11 cellular contexts compared by ENCODE assay signal in genomic region chr13:42038661-42039456, GRCh38. TPM values are rescaled to one million over a fixed set of nuclear protein-coding genes. Genes with fewer than 3 reads are reported as not detected.
DNase-seq lines count a peak whose midpoint lies in the region; ATAC-seq and TF ChIP-seq lines count a peak whose summit lies in the region.
"Had no signal": no experiment of that assay in that cellular context is flagged by ENCODE, and none has a peak within 500 bp of the region (broad histone marks: within the 10 kb centered on the region; RNA-seq: fewer than 3 reads in every experiment).

No MANE protein-coding gene starts in this region.

- H3K36me3 Mint-ChIP-seq in activated naive CD4-positive, alpha-beta T cell treated with anti-CD3 and anti-CD28 coated beads, Interleukin-2, amount 50 U/mL, for 24 hours = no peaks in the 10 kb centered on the region
- peaks cover 9% of the 10 kb centered on the region for H3K36me3 Mint-ChIP-seq in activated naive CD8-positive, alpha-beta T cell treated with anti-CD3 and anti-CD28 coated beads for 36 hours

- H3K4me3 Mint-ChIP-seq in activated naive CD4-positive, alpha-beta T cell treated with anti-CD3 and anti-CD28 coated beads, Interleukin-2, amount 50 U/mL, for 24 hours = peak overlapping the region; percentile 90
- peak overlapping the region; percentile 77 for H3K4me3 Mint-ChIP-seq in activated naive CD8-positive, alpha-beta T cell treated with anti-CD3 and anti-CD28 coated beads for 36 hours

- H3K27me3 ChIP-seq in upper lobe of left lung = no peaks in the 10 kb centered on the region
- no peaks in the 10 kb centered on the region for H3K27me3 ChIP-seq in dorsolateral prefrontal cortex

- TF ChIP-seq CTCF in upper lobe of left lung (IDR thresholded peaks at IDR 0.05) = no peak
- no peak for TF ChIP-seq CTCF in dorsolateral prefrontal cortex (IDR thresholded peaks at IDR 0.05 in 54 of 56, conservative IDR thresholded peaks at IDR 0.05 in 2 of 56; ENCODE audit: low read depth in 1 of 56, partially characterized antibody in 56 of 56)

- intact Hi-C loops in dorsolateral prefrontal cortex (cut with DNase I) = no loop called here

- ATAC-seq in upper lobe of left lung (ENCODE audit: low FRiP score in 2 of 2) (no peak), GM21367 (IDR thresholded peaks at IDR 0.05; ENCODE audit: unreplicated experiment) (no peak)

- peaks cover 10% of the 10 kb centered on the region for H3K9me3 Mint-ChIP-seq in activated naive CD4-positive, alpha-beta T cell treated with anti-CD3 and anti-CD28 coated beads, Interleukin-2, amount 50 U/mL, for 24 hours
- peaks cover 11% of the 10 kb centered on the region for H3K9me3 Mint-ChIP-seq in activated naive CD8-positive, alpha-beta T cell treated with anti-CD3 and anti-CD28 coated beads for 36 hours

- peaks cover 25% of the 10 kb centered on the region for H3K4me1 Mint-ChIP-seq in activated naive CD4-positive, alpha-beta T cell treated with anti-CD3 and anti-CD28 coated beads, Interleukin-2, amount 50 U/mL, for 24 hours
- H3K4me1 Mint-ChIP-seq in activated naive CD8-positive, alpha-beta T cell treated with anti-CD3 and anti-CD28 coated beads for 36 hours = peaks cover 20% of the 10 kb centered on the region

- H3K9me3 ChIP-seq in upper lobe of left lung = no peaks in the 10 kb centered on the region

- TF ChIP-seq EP300 in upper lobe of left lung (IDR thresholded peaks at IDR 0.05) = no peak

- peaks cover 13 to 22% (median 14%) of the 10 kb centered on the region in 4 donors for H3K4me1 ChIP-seq in upper lobe of left lung

- H3K27me3 Mint-ChIP-seq in activated naive CD4-positive, alpha-beta T cell treated with anti-CD3 and anti-CD28 coated beads, Interleukin-2, amount 50 U/mL, for 24 hours = no peaks in the 10 kb centered on the region
- no peaks in the 10 kb centered on the region for H3K27me3 Mint-ChIP-seq in activated naive CD8-positive, alpha-beta T cell treated with anti-CD3 and anti-CD28 coated beads for 36 hours

- peak overlapping the region; percentile 0 for H3K27ac Mint-ChIP-seq in activated naive CD4-positive, alpha-beta T cell treated with anti-CD3 and anti-CD28 coated beads, Interleukin-2, amount 50 U/mL, for 24 hours
- peak overlapping the region; percentile 69 for H3K27ac Mint-ChIP-seq in activated naive CD8-positive, alpha-beta T cell treated with anti-CD3 and anti-CD28 coated beads for 36 hours

- WGBS in upper lobe of left lung, 2 donors = 92 to 93% methylated on average over 19 of the region's 19 CpGs

- TF ChIP-seq POLR2A in upper lobe of left lung (IDR thresholded peaks at IDR 0.05) = no peak

- H3K4me3 ChIP-seq in upper lobe of left lung = peak overlapping the region in 3 of 4 donors; percentile 79 to 93 (median 91)
- H3K4me3 ChIP-seq in dorsolateral prefrontal cortex = peak overlapping the region in 27 of 59 donors; percentile 63 to 96 (median 87)

- no peaks in the 10 kb centered on the region for H3K36me3 ChIP-seq in upper lobe of left lung

- DNase-seq in activated naive CD4-positive, alpha-beta T cell treated with Interleukin-2 at 50 U/mL for 16 hours = no peak
- no peak for DNase-seq in activated naive CD8-positive, alpha-beta T cell treated with anti-CD3 and anti-CD28 coated beads for 36 hours
- DNase-seq in left kidney (ENCODE audit: low read depth, low spot score) = peak; percentile 26
- no peak for DNase-seq in upper lobe of left lung
- DNase-seq in G401 (ENCODE audit: low spot score) = no peak
- DNase-seq in dorsolateral prefrontal cortex = no peak
- DNase-seq: activated CD4-positive, alpha-beta T cell treated with anti-CD3 and anti-CD28 coated beads, Interleukin-2, amount 50 U/mL, for 1 hour; COR-L47; effector CD8-positive, alpha-beta T cell had no signal

- in situ Hi-C loops in G401 (cut with HindIII; ENCODE audit: low sequenced_read_pairs) = no loop called here

- peak overlapping the region in 2 of 4 donors; percentile 84 to 94 for H3K27ac ChIP-seq in upper lobe of left lung
- H3K27ac ChIP-seq in dorsolateral prefrontal cortex = peak overlapping the region in 14 of 59 donors; percentile 87 to 97 (median 94)

RNA-seq across cellular contexts. Expression of gene DGKH, which starts 9.6 kb away (rescaled TPM):
- 10 to 100 TPM; 11.7 to 12.2 TPM for total RNA-seq in activated naive CD8-positive, alpha-beta T cell treated with anti-CD3 and anti-CD28 coated beads for 36 hours
- total RNA-seq in upper lobe of left lung (10 to 100 TPM in 5 of 6 donors, 1 to 10 TPM in 1; 9.6 to 33.2 (median 17.4) TPM), dorsolateral prefrontal cortex (10 to 100 TPM; 15.4 to 45.9 (median 29.1) TPM)
- 1.8 and 2.3 TPM in 2 replicates for total RNA-seq in G401 (2014; rRNA removed; shearing (Covaris generic))
